Comparison of ENCODE assay signal across 13 cellular contexts in the genomic region with DNA sequence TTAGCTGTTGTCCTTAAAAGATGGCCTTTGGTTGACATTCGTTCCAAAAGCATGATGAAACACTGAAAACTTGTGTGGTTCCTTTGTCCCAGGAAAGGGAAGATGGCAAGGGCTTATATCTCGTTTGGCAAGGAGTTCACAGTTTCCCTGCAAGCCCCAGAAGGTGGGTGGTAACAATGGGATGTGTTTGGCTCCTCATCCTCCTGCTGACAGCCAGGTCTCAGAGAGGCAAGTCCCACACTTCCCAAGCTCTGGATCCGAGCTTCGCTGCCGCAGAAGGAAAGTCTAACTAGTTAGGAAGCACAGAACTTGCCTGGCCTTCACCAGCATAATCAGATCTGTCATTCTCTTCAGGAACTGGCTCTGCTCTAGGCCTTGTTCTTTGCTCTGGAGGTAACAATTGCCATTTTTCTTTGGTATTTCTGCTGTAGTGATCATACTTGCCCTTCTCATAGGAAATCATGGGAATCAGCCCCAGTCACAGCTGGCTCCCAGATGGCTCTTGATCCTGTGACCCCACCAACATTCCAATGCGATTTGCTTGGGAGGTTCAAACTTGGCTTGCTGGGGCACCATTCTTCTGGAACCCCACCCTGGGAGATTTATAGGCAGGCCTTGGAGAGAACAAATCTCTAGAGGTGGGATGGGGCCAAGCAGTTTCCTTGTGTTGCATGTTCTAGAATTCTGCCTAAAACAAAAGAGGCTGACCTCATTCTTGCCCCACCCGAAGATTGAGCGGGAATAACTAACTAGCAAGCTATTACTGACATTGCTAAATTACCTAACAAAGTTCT. TPM values are rescaled to one million over a fixed set of nuclear protein-coding genes. Genes with fewer than 3 reads are reported as not detected.
DNase-seq lines count a peak whose midpoint lies in the region; ATAC-seq and TF ChIP-seq lines count a peak whose summit lies in the region.
"Had no signal": no experiment of that assay in that cellular context is flagged by ENCODE, and none has a peak within 500 bp of the region (broad histone marks: within the 10 kb centered on the region; RNA-seq: fewer than 3 reads in every experiment).

No MANE protein-coding gene starts in this region.

- TF ChIP-seq CTCF in HEK293 (tag by site-specific recombination; IDR thresholded peaks at IDR 0.05) = no peak

- CTCF ChIA-PET in HEK293 (lab: Yijun Ruan, JAX) = interaction anchor here (0.7 to 1.2 kb wide), 3 partner anchors 146 to 410 kb away, joined by 3 to 4 read pairs (median 4); no protein-coding TSS in a partner anchor

- DNase-seq in dermis blood vessel endothelial cell (peak; percentile 99), left kidney (ENCODE audit: low read depth, low spot score) (peak; percentile 30)
- DNase-seq in stimulated activated CD4-positive, alpha-beta T cell treated with anti-CD3 and anti-CD28 coated beads, Interleukin-12 subunit alpha, Interleukin-12 subunit beta, amount 100 ng/mL, for 4 hours = no peak
- DNase-seq in activated CD8-positive, alpha-beta memory T cell treated with anti-CD3 and anti-CD28 coated beads for 24 hours = no peak
- DNase-seq: activated CD4-positive, alpha-beta memory T cell treated with anti-CD3 and anti-CD28 coated beads, Interleukin-2, amount 10 ng/mL, durations not matched to agents 7 days and 5 days; Calu3; natural killer cell; NCI-H510A treated with DMSO at 0.1 percent for 48 hours had no signal

- no peaks in the 10 kb centered on the region for H3K36me3 ChIP-seq in HEK293 (ENCODE audit: control insufficient read depth in 2 of 2, insufficient read depth in 1 of 2, low read length in 2 of 2)

- H3K4me3 ChIP-seq in HEK293 (ENCODE audit: low read depth, low read length) = no peak overlapping the region
- no peak overlapping the region for H3K4me3 ChIP-seq in skin epidermis

- H3K4me1 ChIP-seq in HEK293 (ENCODE audit: control insufficient read depth, insufficient read depth, low read length) = no peaks in the 10 kb centered on the region

- POLR2A ChIA-PET in HEK293 (lab: Yijun Ruan, JAX) = interaction anchor here (0.7 to 0.9 kb wide), 3 partner anchors 17 to 291 kb away, joined by 3 read pairs; a partner anchor contains a TSS

- ATAC-seq in HG02852 (IDR thresholded peaks at IDR 0.05; ENCODE audit: unreplicated experiment) (no peak), GM18909 (IDR thresholded peaks at IDR 0.05; ENCODE audit: poor library complexity, unreplicated experiment) (no peak)
- ATAC-seq: natural killer cell had no signal

- no peaks in the 10 kb centered on the region for H3K9me3 ChIP-seq in HEK293 (ENCODE audit: control insufficient read depth, insufficient read depth, low read depth, low read length)

- H3K27ac ChIP-seq in HEK293 (ENCODE audit: extremely low read depth, low read depth, low read length) = no peak overlapping the region
- peak overlapping the region in 18 of 21 experiments; percentile 2 to 79 (median 66) for H3K27ac ChIP-seq in skin epidermis
- H3K27ac ChIP-seq: KMS-11 had no signal

TF ChIP-seq in HEK293, 187 proteins besides CTCF, POLR2A, EP300 and RAD21:
- no peak for TF ChIP-seq ZNF701 (tag by site-specific recombination; IDR thresholded peaks at IDR 0.05)
- TF ChIP-seq GLIS1 (tag by site-specific recombination; IDR thresholded peaks at IDR 0.05) = peak; percentile 35; the same call in 1 of the 2 replicates
- TF ChIP-seq HOXD13 (CRISPR knock-in tag; IDR thresholded peaks at IDR 0.05; ENCODE audit: borderline replicate concordance) = no peak

RNA-seq across cellular contexts. Expression of a gene that starts 17.9 kb away (rescaled TPM):
- 96.5 and 179 TPM in 2 replicates for total RNA-seq in dermis blood vessel endothelial cell

RNA-seq across cellular contexts. Expression of a gene that starts 57.2 kb away (rescaled TPM):
- total RNA-seq in dermis blood vessel endothelial cell = 21.3 and 35.6 TPM in 2 replicates

Comparison
In these comparisons a context has a peak if more than half of its experiments do, and no peak if none do; other contexts are left out.
1. DNase-seq: peak in dermis blood vessel endothelial cell (single experiment) and left kidney (single experiment); none in stimulated activated CD4-positive, alpha-beta T cell treated with anti-CD3 and anti-CD28 coated beads, Interleukin-12 subunit alpha, Interleukin-12 subunit beta, amount 100 ng/mL, for 4 hours (single experiment) and activated CD8-positive, alpha-beta memory T cell treated with anti-CD3 and anti-CD28 coated beads for 24 hours (single experiment).